Comparison of ENCODE assay signal across 18 cellular contexts in the genomic region with DNA sequence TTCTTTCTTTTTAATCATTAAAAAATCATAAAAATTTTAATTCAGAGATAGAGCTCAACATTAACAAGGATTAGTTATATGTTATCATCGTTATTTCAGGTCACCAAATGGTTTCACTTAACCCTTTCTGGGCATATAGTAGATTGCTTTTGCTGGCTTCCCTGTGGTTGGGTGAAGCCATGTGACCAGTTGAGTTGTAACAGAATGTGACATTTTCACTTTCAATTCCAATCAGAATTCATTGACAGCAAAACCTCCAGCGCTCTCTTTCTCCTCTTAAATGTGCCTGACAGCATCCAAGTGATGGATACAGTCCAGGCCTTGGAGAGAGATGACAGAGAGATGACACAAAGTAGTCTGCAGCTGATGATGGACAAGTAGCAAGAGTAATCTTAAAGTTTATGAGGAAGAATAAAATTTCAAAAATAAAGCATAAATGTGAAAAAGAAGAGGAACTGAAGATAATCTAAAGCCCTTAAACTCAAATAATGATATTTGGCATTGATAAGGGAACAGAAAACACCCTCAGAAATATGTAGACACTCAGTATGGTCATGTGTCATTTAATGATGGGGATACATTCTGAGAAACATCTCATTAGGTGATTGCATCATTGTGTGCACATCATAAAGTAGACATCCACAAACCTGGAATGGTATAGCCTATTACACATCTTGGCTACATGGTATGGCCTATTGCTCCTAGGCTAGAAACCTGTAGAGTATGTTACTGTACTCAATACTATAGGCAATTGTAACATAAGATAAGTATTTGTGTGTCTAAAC.
DNase-seq lines count a peak whose midpoint lies in the region; ATAC-seq and TF ChIP-seq lines count a peak whose summit lies in the region.
"Had no signal": no experiment of that assay in that cellular context is flagged by ENCODE, and none has a peak within 500 bp of the region (broad histone marks: within the 10 kb centered on the region; RNA-seq: fewer than 3 reads in every experiment).

No MANE protein-coding gene starts in this region.

- no peak overlapping the region for H3K4ac ChIP-seq in H9 (ENCODE audit: low read depth, low read length)

- H3K27me3 Mint-ChIP-seq in activated CD8-positive, alpha-beta memory T cell treated with anti-CD3 and anti-CD28 coated beads, Interleukin-2, amount 10 ng/mL, durations not matched to agents 7 days and 5 days = peaks cover 9% of the 10 kb centered on the region
- no peaks in the 10 kb centered on the region for H3K27me3 Mint-ChIP-seq in H9 (ENCODE audit: low read depth)

- DNase-seq in activated CD8-positive, alpha-beta memory T cell treated with anti-CD3 and anti-CD28 coated beads, Interleukin-2, amount 10 ng/mL, durations not matched to agents 7 days and 5 days = peak; percentile 59
- DNase-seq in activated CD8-positive, alpha-beta memory T cell treated with anti-CD3 and anti-CD28 coated beads for 24 hours = no peak
- DNase-seq in H9 (no peak), esophagus muscularis mucosa (ENCODE audit: extremely low spot score) (no peak), NCI-H2107 (lab: John Stamatoyannopoulos, UW) (no peak), DMS 273 treated with DMSO at 0.1 percent for 48 hours (lab: John Stamatoyannopoulos, UW) (no peak), GM19238 (ENCODE audit: insufficient read length, low spot score) (no peak)
- DNase-seq: activated naive CD8-positive, alpha-beta T cell treated with anti-CD3 and anti-CD28 coated beads, Interleukin-2, amount 50 U/mL, for 24 hours; CD8-positive, alpha-beta T cell; cerebellar nuclear complex; GF-D8; head of caudate nucleus; Karpas-422; NCI-H1694; NCI-H526; stomach had no signal

- H3K4me1 Mint-ChIP-seq in activated CD8-positive, alpha-beta memory T cell treated with anti-CD3 and anti-CD28 coated beads, Interleukin-2, amount 10 ng/mL, durations not matched to agents 7 days and 5 days = peaks cover 9% of the 10 kb centered on the region
- H3K4me1 Mint-ChIP-seq in H9 = 0 out of 4 replicates have a peak, but pooled peaks cover 0 to 2% of the 10 kb centered on the region in 2 experiments

- peaks cover 7% of the 10 kb centered on the region for H3K9me3 Mint-ChIP-seq in activated CD8-positive, alpha-beta memory T cell treated with anti-CD3 and anti-CD28 coated beads, Interleukin-2, amount 10 ng/mL, durations not matched to agents 7 days and 5 days (ENCODE audit: low read depth)
- H3K9me3 Mint-ChIP-seq in H9 = peaks cover 6% of the 10 kb centered on the region in 2 experiments

- no peaks in the 10 kb centered on the region for H3K36me3 ChIP-seq in esophagus muscularis mucosa
- H3K36me3 ChIP-seq: stomach had no signal

- H4K8ac ChIP-seq in H9 (replicated peaks; ENCODE audit: insufficient read length, low read depth, low read length) = no peak overlapping the region

- no peak overlapping the region for H2BK15ac ChIP-seq in H9 (ENCODE audit: low read depth, low read length)

- H4K5ac ChIP-seq in H9 (ENCODE audit: insufficient read length, low read depth, low read length) = no peak overlapping the region

- no peak overlapping the region for H3K18ac ChIP-seq in H9 (ENCODE audit: insufficient read length, low read depth, low read length)

- H3K36me3 Mint-ChIP-seq in activated CD8-positive, alpha-beta memory T cell treated with anti-CD3 and anti-CD28 coated beads, Interleukin-2, amount 10 ng/mL, durations not matched to agents 7 days and 5 days = peaks cover 6% of the 10 kb centered on the region
- H3K36me3 Mint-ChIP-seq in H9 (ENCODE audit: insufficient read depth in 1 of 3, low read depth in 3 of 3) = peaks cover 0 to 5% (median 2%) of the 10 kb centered on the region in 3 experiments; a peak in 2 of 7 replicates
- H3K36me3 Mint-ChIP-seq: CD8-positive, alpha-beta T cell had no signal

- no peak overlapping the region for H3K9ac ChIP-seq in H9 (ENCODE audit: extremely low read depth, insufficient read length, low read length)

- no peaks in the 10 kb centered on the region for H3K27me3 ChIP-seq in H9 (ENCODE audit: insufficient read depth, low read length)
- H3K27me3 ChIP-seq in esophagus muscularis mucosa = no peaks in the 10 kb centered on the region
- H3K27me3 ChIP-seq: stomach had no signal

- TF ChIP-seq POLR2A in esophagus muscularis mucosa (IDR thresholded peaks at IDR 0.05; ENCODE audit: low read depth) = no peak

- no CpG with 5 or more reads among the region's 2 CpGs for WGBS in H9 (ENCODE audit: extremely low coverage, insufficient read length, low lambda C conversion rate)
- WGBS in esophagus muscularis mucosa = 71% methylated on average over 2 of the region's 2 CpGs

- H2BK120ac ChIP-seq in H9 (ENCODE audit: low read depth, low read length, poor library complexity, severe bottlenecking) = no peak overlapping the region

- H3K27ac ChIP-seq in H9 (ENCODE audit: insufficient read length, low read depth, low read length) (no peak overlapping the region), esophagus muscularis mucosa (replicated peaks in 1 of 4) (no peak overlapping the region)
- H3K27ac ChIP-seq: skin epidermis, stomach had no signal

- TF ChIP-seq CTCF in H9 (conservative IDR thresholded peaks at IDR 0.05) (no peak), esophagus muscularis mucosa (IDR thresholded peaks at IDR 0.05) (no peak)

- H3K4me3 ChIP-seq in esophagus muscularis mucosa = no peak overlapping the region
- H3K4me3 ChIP-seq: skin epidermis, stomach had no signal

- H2BK12ac ChIP-seq in H9 (ENCODE audit: insufficient read length, low read depth, low read length) = no peak overlapping the region

- H3K4me2 ChIP-seq in H9 (ENCODE audit: insufficient read depth, insufficient read length, low read length) = no peak overlapping the region

- H3K4me3 Mint-ChIP-seq in activated CD8-positive, alpha-beta memory T cell treated with anti-CD3 and anti-CD28 coated beads, Interleukin-2, amount 10 ng/mL, durations not matched to agents 7 days and 5 days = no peak overlapping the region
- no peak overlapping the region for H3K4me3 Mint-ChIP-seq in H9
- H3K4me3 Mint-ChIP-seq: activated naive CD8-positive, alpha-beta T cell treated with anti-CD3 and anti-CD28 coated beads, Interleukin-2, amount 50 U/mL, for 24 hours; CD8-positive, alpha-beta T cell had no signal

- H3K23ac ChIP-seq in H9 (ENCODE audit: insufficient read length, low read depth, low read length) = no peak overlapping the region

- H3K9me3 ChIP-seq in H9 (ENCODE audit: control insufficient read depth, low read depth, low read length) (no peaks in the 10 kb centered on the region), esophagus muscularis mucosa (no peaks in the 10 kb centered on the region)

- no peak overlapping the region for H4K91ac ChIP-seq in H9 (ENCODE audit: insufficient read length, low read depth, low read length)

- no peak overlapping the region for H2AK5ac ChIP-seq in H9 (ENCODE audit: insufficient read length, low read length)

- no peak overlapping the region for H2BK20ac ChIP-seq in H9 (ENCODE audit: low read depth, low read length, poor library complexity, severe bottlenecking)

- intact Hi-C loops in esophagus muscularis mucosa (cut with DNase I) = no loop called here

- H3K14ac ChIP-seq in H9 (ENCODE audit: insufficient read depth, low read length) = no peak overlapping the region

- H3K4me1 ChIP-seq in H9 (ENCODE audit: insufficient read depth, low read length) = no peaks in the 10 kb centered on the region
- H3K4me1 ChIP-seq in esophagus muscularis mucosa = no peaks in the 10 kb centered on the region
- H3K4me1 ChIP-seq: stomach had no signal

- no peaks in the 10 kb centered on the region for H3K23me2 ChIP-seq in H9 (ENCODE audit: insufficient read length, low read depth, low read length, poor library complexity, severe bottlenecking)

- no peaks in the 10 kb centered on the region for H4K20me1 ChIP-seq in H9 (ENCODE audit: control insufficient read depth, insufficient read depth, insufficient read length)

- H3K27ac Mint-ChIP-seq in activated CD8-positive, alpha-beta memory T cell treated with anti-CD3 and anti-CD28 coated beads, Interleukin-2, amount 10 ng/mL, durations not matched to agents 7 days and 5 days = peak overlapping the region; percentile 77
- no peak overlapping the region; a peak in 1 of 7 replicates for H3K27ac Mint-ChIP-seq in H9
- H3K27ac Mint-ChIP-seq: activated naive CD8-positive, alpha-beta T cell treated with anti-CD3 and anti-CD28 coated beads, Interleukin-2, amount 50 U/mL, for 24 hours; CD8-positive, alpha-beta T cell had no signal

- ATAC-seq in activated CD8-positive, alpha-beta memory T cell treated with anti-CD3 and anti-CD28 coated beads, Interleukin-2, amount 10 ng/mL, durations not matched to agents 7 days and 5 days = peak; percentile 64
- peak; percentile 73 for ATAC-seq in HG03432 (IDR thresholded peaks at IDR 0.05; ENCODE audit: unreplicated experiment)
- ATAC-seq: activated naive CD8-positive, alpha-beta T cell treated with anti-CD3 and anti-CD28 coated beads, Interleukin-2, amount 50 U/mL, for 24 hours; CD8-positive, alpha-beta T cell had no signal

- no peaks in the 10 kb centered on the region for H3K79me2 ChIP-seq in H9 (ENCODE audit: insufficient read depth, low read length)

- no peaks in the 10 kb centered on the region for H3K79me1 ChIP-seq in H9 (ENCODE audit: insufficient read depth, low read depth, low read length, poor library complexity, severe bottlenecking)

- no peak for TF ChIP-seq EP300 in esophagus muscularis mucosa (IDR thresholded peaks at IDR 0.05)

- no peak overlapping the region for H2BK5ac ChIP-seq in H9 (ENCODE audit: insufficient read length, low read length)

- no peak overlapping the region for H3T11ph ChIP-seq in H9 (ENCODE audit: low read length)

- no peak overlapping the region for H3K56ac ChIP-seq in H9 (ENCODE audit: insufficient read length, low read depth, low read length)

- H2AFZ ChIP-seq in H9 (ENCODE audit: low read length) = peak overlapping the region; percentile 22

- CTCF ChIA-PET in activated CD8-positive, alpha-beta memory T cell treated with anti-CD3 and anti-CD28 coated beads, Interleukin-2, amount 10 ng/mL, durations not matched to agents 7 days and 5 days (lab: Charles Lee) = interaction anchor here (1.0 to 4.1 kb wide), 2 partner anchors 10 to 25 kb away, joined by 3 to 17 read pairs; no protein-coding TSS in a partner anchor
